ENCODE assay signal across 24 cellular contexts in the genomic region with DNA sequence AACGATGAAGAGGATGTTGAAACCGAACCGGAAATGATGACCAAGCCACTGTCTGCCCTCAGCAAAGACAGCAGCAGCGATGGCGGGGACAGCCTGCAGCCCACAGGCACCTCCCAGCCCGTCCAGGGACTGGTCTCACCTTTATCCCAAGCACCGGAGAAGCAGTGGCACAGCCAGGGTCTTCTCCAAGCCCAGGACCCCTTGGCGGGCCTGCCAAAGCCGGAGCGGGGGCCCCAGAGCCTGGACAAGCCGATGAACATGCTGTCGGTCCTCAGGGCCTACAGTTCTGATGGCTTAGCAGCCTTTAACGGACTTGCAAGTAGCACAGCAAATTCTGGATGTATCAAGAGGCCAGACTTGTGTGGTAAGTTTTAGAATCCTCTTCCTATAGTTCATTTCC.
"Had no signal": no experiment of that assay in that cellular context is flagged by ENCODE, and none has a peak within 500 bp of the region (broad histone marks: within the 10 kb centered on the region; RNA-seq: fewer than 3 reads in every experiment).

No MANE protein-coding gene starts in this region.

- H3K9me3 ChIP-seq: neutrophil, pancreas, right lobe of liver, stomach, thyroid gland, vagina had no signal

- FAIRE-seq: endometrium, frontal cortex, kidney, pancreas had no signal

- H3K4me3 ChIP-seq: pancreas, right lobe of liver, smooth muscle cell, stomach, thyroid gland, vagina had no signal

- H3K27me3 ChIP-seq: neutrophil, pancreas, right lobe of liver, thyroid gland, vagina had no signal

- ATAC-seq: effector memory CD8-positive, alpha-beta T cell; left lobe of liver; naive thymus-derived CD4-positive, alpha-beta T cell; pancreas; right lobe of liver had no signal

- H3K27ac ChIP-seq: neutrophil, pancreas, right lobe of liver, stomach, thyroid gland, vagina had no signal

- H3K4me1 ChIP-seq: right lobe of liver, stomach, thyroid gland, vagina had no signal

- H3K36me3 ChIP-seq: neutrophil, pancreas, right lobe of liver, stomach, thyroid gland, vagina had no signal

- DNase-seq: cortex of kidney; effector memory CD8-positive, alpha-beta T cell; erythroblast; kidney; mesenchymal stem cell; midbrain; naive thymus-derived CD4-positive, alpha-beta T cell; pancreas; retina; right lobe of liver; stimulated activated CD4-positive, alpha-beta T cell treated with anti-CD3 and anti-CD28 coated beads, Interleukin-12 subunit alpha, Interleukin-12 subunit beta, amount 100 ng/mL, for 4 hours; stimulated activated CD4-positive, alpha-beta T cell treated with anti-CD3 and anti-CD28 coated beads, Interleukin-1b, Interleukin-23, amount 100 ng/mL, for 48 hours; stimulated activated CD4-positive, alpha-beta T cell treated with anti-CD3 and anti-CD28 coated beads, Interleukin-4, amount 100 ng/mL, for 1 hour; stimulated activated CD8-positive, alpha-beta memory T cell treated with anti-CD3 and anti-CD28 coated beads, Interleukin-4, amount 100 ng/mL, for 48 hours; stimulated activated naive CD4-positive, alpha-beta T cell treated with Interleukin-2 at 50 U/mL for 16 hours; stomach; thyroid gland; trophoblast cell had no signal

- H3K4me2 ChIP-seq: smooth muscle cell had no signal
